ENCODE assay signal across 24 cellular contexts in genomic region chr1:50553921-50554320, GRCh38.
"Had no signal": no experiment of that assay in that cellular context is flagged by ENCODE, and none has a peak within 500 bp of the region (broad histone marks: within the 10 kb centered on the region; RNA-seq: fewer than 3 reads in every experiment).

No MANE protein-coding gene starts in this region.

- H3K4me1 ChIP-seq: breast epithelium, colonic mucosa had no signal

- H3K36me3 ChIP-seq: breast epithelium, colonic mucosa, WERI-Rb-1 had no signal

- H3K27me3 ChIP-seq: breast epithelium, colonic mucosa had no signal

- H3K9me3 ChIP-seq: breast epithelium, colonic mucosa had no signal

- H2AFZ ChIP-seq: PC-9 had no signal

- H3K27ac ChIP-seq: breast epithelium, colonic mucosa, PC-9, WERI-Rb-1 had no signal

- ATAC-seq: activated CD8-positive, alpha-beta T cell treated with anti-CD3 and anti-CD28 coated beads for 36 hours; activated T-cell treated with anti-CD3 and anti-CD28 coated beads, Interleukin-2, amount 50 U/mL, for 72 hours had no signal

- H3K4me2 ChIP-seq: PC-9 had no signal

- FAIRE-seq: TTC549 had no signal

- DNase-seq: activated CD4-positive, alpha-beta T cell treated with anti-CD3 and anti-CD28 coated beads for 4 hours; activated CD8-positive, alpha-beta memory T cell treated with anti-CD3 and anti-CD28 coated beads, Interleukin-2, amount 50 U/mL, for 4 hours; activated CD8-positive, alpha-beta T cell treated with anti-CD3 and anti-CD28 coated beads for 36 hours; activated gamma-delta T cell treated with Interleukin-2 at 50 U/mL for 16 hours; activated naive CD4-positive, alpha-beta T cell treated with anti-CD3 and anti-CD28 coated beads, Interleukin-2, amount 10 ng/mL, durations not matched to agents 7 days and 5 days; activated naive CD8-positive, alpha-beta T cell treated with anti-CD3 and anti-CD28 coated beads for 36 hours; activated T-cell treated with anti-CD3 and anti-CD28 coated beads, Interleukin-2, amount 50 U/mL, for 72 hours; anterior cingulate cortex; caudate nucleus; colonic mucosa; NCI-H1092 treated with DMSO at 0.1 percent for 48 hours; NCI-H1417 treated with DMSO at 0.1 percent for 48 hours; NCI-H1694; NCI-H2081; NCI-H510A treated with DMSO at 0.1 percent for 48 hours; NCI-H69; NK-92 treated with Interleukin-12 subunit alpha and Interleukin-12 subunit beta, amount 100 ng/mL, for 24 hours; PC-9; SIG-M5; T-helper 2 cell; T1000; WERI-Rb-1 had no signal

- H3K4me3 ChIP-seq: breast epithelium, colonic mucosa, PC-9 had no signal
